16 cellular contexts compared by ENCODE assay signal in genomic region chr2:28320371-28320770, GRCh38.
"Had no signal": no experiment of that assay in that cellular context is flagged by ENCODE, and none has a peak within 500 bp of the region (broad histone marks: within the 10 kb centered on the region; RNA-seq: fewer than 3 reads in every experiment).

No MANE protein-coding gene starts in this region.

- H3K4me1 ChIP-seq: foreskin keratinocyte had no signal

- H3K36me3 ChIP-seq: thyroid gland had no signal

- DNase-seq: effector memory CD8-positive, alpha-beta T cell; foreskin keratinocyte; heart left ventricle; hypothalamus; kidney glomerular epithelial cell; mucosa of descending colon; naive thymus-derived CD8-positive, alpha-beta T cell; nucleus accumbens; stimulated activated CD4-positive, alpha-beta T cell treated with anti-CD3 and anti-CD28 coated beads, Interleukin-2, amount 100 ng/mL, for 24 hours; stimulated activated CD4-positive, alpha-beta T cell treated with anti-CD3 and anti-CD28 coated beads, Interleukin-4, amount 100 ng/mL, for 4 hours; stimulated activated naive CD4-positive, alpha-beta T cell treated with Interleukin-2 at 50 U/mL for 16 hours; thyroid gland had no signal

- H3K4me3 ChIP-seq: heart left ventricle, mucosa of descending colon, skin epidermis, thyroid gland had no signal

- H3K27me3 Mint-ChIP-seq: central memory CD8-positive, alpha-beta T cell; effector memory CD8-positive, alpha-beta T cell; naive thymus-derived CD8-positive, alpha-beta T cell; type B pancreatic cell had no signal

- H3K27ac Mint-ChIP-seq: type B pancreatic cell had no signal

- ATAC-seq: effector memory CD8-positive, alpha-beta T cell; foreskin keratinocyte; mucosa of descending colon; naive thymus-derived CD8-positive, alpha-beta T cell; sciatic nerve had no signal

- H3K4me3 Mint-ChIP-seq: central memory CD8-positive, alpha-beta T cell; effector memory CD8-positive, alpha-beta T cell; naive thymus-derived CD8-positive, alpha-beta T cell; type B pancreatic cell had no signal

- H3K9me3 Mint-ChIP-seq: central memory CD8-positive, alpha-beta T cell; effector memory CD8-positive, alpha-beta T cell; naive thymus-derived CD8-positive, alpha-beta T cell had no signal

- H3K9me3 ChIP-seq: heart left ventricle, mucosa of descending colon, thyroid gland had no signal

- H3K27ac ChIP-seq: foreskin keratinocyte, heart left ventricle had no signal

- H3K27me3 ChIP-seq: foreskin keratinocyte, heart left ventricle, thyroid gland had no signal
